In genomic region chr7:36691983-36692382, GRCh38 we compare ENCODE assay signal across 30 cellular contexts. TPM values are rescaled to one million over a fixed set of nuclear protein-coding genes. Genes with fewer than 3 reads are reported as not detected.
DNase-seq lines count a peak whose midpoint lies in the region; ATAC-seq, FAIRE-seq and TF ChIP-seq lines count a peak whose summit lies in the region.
"Had no signal": no experiment of that assay in that cellular context is flagged by ENCODE, and none has a peak within 500 bp of the region (broad histone marks: within the 10 kb centered on the region; RNA-seq: fewer than 3 reads in every experiment).

No MANE protein-coding gene starts in this region.

- no peaks in the 10 kb centered on the region; a peak in 1 of 4 replicates for H3K27me3 ChIP-seq in GM12878 (replicated peaks in 1 of 2; ENCODE audit: control insufficient read depth in 2 of 2, insufficient read depth in 2 of 2, low read length in 1 of 2)
- H3K27me3 ChIP-seq in trophoblast cell (ENCODE audit: insufficient read depth, low read length) = no peaks in the 10 kb centered on the region
- H3K27me3 ChIP-seq: dorsolateral prefrontal cortex, gastrocnemius medialis, sigmoid colon, transverse colon had no signal

- H3K9me3 ChIP-seq in GM12878 (replicated peaks; ENCODE audit: control insufficient read depth, insufficient read depth, low read length) (no peaks in the 10 kb centered on the region), trophoblast cell (ENCODE audit: insufficient read depth, low read depth, low read length) (no peaks in the 10 kb centered on the region)
- H3K9me3 ChIP-seq: Caco-2, gastrocnemius medialis, psoas muscle, sigmoid colon, transverse colon had no signal

- H3K4ac ChIP-seq in trophoblast cell (ENCODE audit: low read depth, low read length) = no peak overlapping the region

- H3K4me1 ChIP-seq in GM12878 (ENCODE audit: control insufficient read depth, insufficient read depth, low read length) (peaks cover 10% of the 10 kb centered on the region), trophoblast cell (ENCODE audit: control insufficient read depth in 1 of 2, insufficient read depth in 2 of 2, low read length in 2 of 2) (peaks cover 0 to 3% of the 10 kb centered on the region in 2 experiments)
- H3K4me1 ChIP-seq: Caco-2, gastrocnemius medialis, psoas muscle, sigmoid colon, transverse colon had no signal

- no peaks in the 10 kb centered on the region for H3K79me2 ChIP-seq in GM12878 (ENCODE audit: control insufficient read depth, insufficient read depth, low read length)
- no peaks in the 10 kb centered on the region for H3K79me2 ChIP-seq in trophoblast cell (ENCODE audit: control insufficient read depth, insufficient read depth, low read length, poor library complexity)

- H4K8ac ChIP-seq in trophoblast cell (ENCODE audit: low read depth, low read length) = no peak overlapping the region

- POLR2A ChIA-PET in GM12878 (lab: Charles Lee) = no interaction called here

- H3K4me2 ChIP-seq in GM12878 (ENCODE audit: control insufficient read depth, insufficient read depth) (no peak overlapping the region), trophoblast cell (ENCODE audit: low read length) (no peak overlapping the region)

- peak overlapping the region; percentile 25 for H3K27ac Mint-ChIP-seq in activated CD8-positive, alpha-beta memory T cell treated with anti-CD3 and anti-CD28 coated beads, Interleukin-2, amount 10 ng/mL, durations not matched to agents 7 days and 5 days
- H3K27ac Mint-ChIP-seq: B cell, WTC11 had no signal

- peak overlapping the region; percentile 32 for H3K14ac ChIP-seq in trophoblast cell (ENCODE audit: low read length)

- no peak overlapping the region for H3K9ac ChIP-seq in GM12878 (ENCODE audit: control insufficient read depth, insufficient read depth, low read length)
- no peak overlapping the region for H3K9ac ChIP-seq in trophoblast cell (ENCODE audit: low read length)

- H3K4me3 ChIP-seq in GM12878 = no peak overlapping the region
- H3K4me3 ChIP-seq in trophoblast cell (ENCODE audit: low read depth, low read length) = no peak overlapping the region
- H3K4me3 ChIP-seq: dorsolateral prefrontal cortex, gastrocnemius medialis, psoas muscle, sigmoid colon, transverse colon had no signal

- no peaks in the 10 kb centered on the region for H3K9me3 Mint-ChIP-seq in activated CD8-positive, alpha-beta memory T cell treated with anti-CD3 and anti-CD28 coated beads, Interleukin-2, amount 10 ng/mL, durations not matched to agents 7 days and 5 days (ENCODE audit: low read depth)
- H3K9me3 Mint-ChIP-seq: brain, naive B cell, WTC11 had no signal

- H2AFZ ChIP-seq in GM12878 (ENCODE audit: control insufficient read depth, low read depth, low read length) (no peak overlapping the region), trophoblast cell (ENCODE audit: insufficient read depth, low read length, poor library complexity) (no peak overlapping the region)

- TF ChIP-seq RAD21 in GM12878 (IDR thresholded peaks at IDR 0.05; ENCODE audit: insufficient read depth, low read depth, low read length) = 0 out of 2 replicates have a peak, but pooled peaks have one; percentile 0

- RAD21 ChIA-PET in GM12878 (lab: Charles Lee; ENCODE audit: unreplicated experiment) = no interaction called here

- no peak overlapping the region for H4K12ac ChIP-seq in trophoblast cell (ENCODE audit: low read depth, low read length)

- no peak for ATAC-seq in activated CD8-positive, alpha-beta memory T cell treated with anti-CD3 and anti-CD28 coated beads, Interleukin-2, amount 10 ng/mL, durations not matched to agents 7 days and 5 days
- no peak for ATAC-seq in GM12878
- ATAC-seq in GM19455 (IDR thresholded peaks at IDR 0.05; ENCODE audit: unreplicated experiment) = no peak
- ATAC-seq: gastrocnemius medialis, HCT116, psoas muscle, WTC11 had no signal

- H3K4me1 Mint-ChIP-seq in activated CD8-positive, alpha-beta memory T cell treated with anti-CD3 and anti-CD28 coated beads, Interleukin-2, amount 10 ng/mL, durations not matched to agents 7 days and 5 days = peaks cover 36% of the 10 kb centered on the region

- H3K4me3 Mint-ChIP-seq in activated CD8-positive, alpha-beta memory T cell treated with anti-CD3 and anti-CD28 coated beads, Interleukin-2, amount 10 ng/mL, durations not matched to agents 7 days and 5 days = no peak overlapping the region
- H3K4me3 Mint-ChIP-seq: B cell, brain, naive B cell, WTC11 had no signal

- no peak for TF ChIP-seq CTCF in GM12878 (IDR thresholded peaks at IDR 0.05 in 2 of 3, conservative IDR thresholded peaks at IDR 0.05 in 1 of 3; ENCODE audit: control insufficient read depth in 2 of 3, extremely low read depth in 1 of 3, insufficient read depth in 1 of 3, low read depth in 3 of 3, low read length in 3 of 3)

- in situ Hi-C loops in GM12878 (cut with MboI) = no loop called here

- CTCF ChIA-PET in activated CD8-positive, alpha-beta memory T cell treated with anti-CD3 and anti-CD28 coated beads, Interleukin-2, amount 10 ng/mL, durations not matched to agents 7 days and 5 days (lab: Charles Lee) = no interaction called here
- CTCF ChIA-PET in GM12878 (lab: Yijun Ruan, JAX) = interaction anchor here (0.9 to 1.5 kb wide), 2 partner anchors 14 to 490 kb away, joined by 3 to 6 read pairs; no protein-coding TSS in a partner anchor

- H2BK12ac ChIP-seq in trophoblast cell (ENCODE audit: low read length) = peak overlapping the region; percentile 59

- WGBS in GM12878 (ENCODE audit: insufficient coverage, insufficient replicate concordance, low lambda C conversion rate, missing lambda C conversion rate) = 43% methylated on average over 4 of the region's 4 CpGs
- no CpG with 5 or more reads among the region's 4 CpGs for WGBS in trophoblast cell (ENCODE audit: extremely low coverage, insufficient coverage, insufficient read length)

- peak; percentile 72 for FAIRE-seq in GM12891 (lab: Jason Lieb, UNC)
- no peak for FAIRE-seq in GM12878 (lab: Jason Lieb, UNC)
- FAIRE-seq: endothelial cell of umbilical vein had no signal

- H3K79me1 ChIP-seq in trophoblast cell (ENCODE audit: low read length) = peaks cover 9% of the 10 kb centered on the region

- SMC1A ChIA-PET in GM12878 (lab: Charles Lee; ENCODE audit: uncharacterized antibody, unreplicated experiment) = interaction anchor here (0.9 to 3.2 kb wide), 3 partner anchors 9 to 168 kb away, joined by 4 to 11 read pairs (median 5); no protein-coding TSS in a partner anchor

- TF ChIP-seq POLR2A in GM12891 (IDR thresholded peaks at IDR 0.05; ENCODE audit: low read depth, low read length) = no peak
- TF ChIP-seq POLR2A in GM12878 (IDR thresholded peaks at IDR 0.05; ENCODE audit: low read depth, low read length) = no peak

- no peak for TF ChIP-seq EP300 in GM12878 (IDR thresholded peaks at IDR 0.05; ENCODE audit: borderline replicate concordance in 1 of 2, control insufficient read depth in 1 of 2, low read depth in 2 of 2, low read length in 2 of 2)

- H3K23ac ChIP-seq in trophoblast cell (ENCODE audit: low read length) = no peak overlapping the region

- peak overlapping the region; percentile 65 for H4K91ac ChIP-seq in trophoblast cell (ENCODE audit: low read depth, low read length)

- no peak overlapping the region for H2BK5ac ChIP-seq in trophoblast cell (ENCODE audit: low read depth, low read length, poor library complexity)

- H2BK120ac ChIP-seq in trophoblast cell (ENCODE audit: insufficient read depth, low read length, poor library complexity) = peak overlapping the region; percentile 47

- peaks cover 23% of the 10 kb centered on the region for H3K36me3 Mint-ChIP-seq in activated CD8-positive, alpha-beta memory T cell treated with anti-CD3 and anti-CD28 coated beads, Interleukin-2, amount 10 ng/mL, durations not matched to agents 7 days and 5 days
- H3K36me3 Mint-ChIP-seq: brain, naive B cell, WTC11 had no signal

- no peak overlapping the region for H3K18ac ChIP-seq in trophoblast cell (ENCODE audit: low read length)

- no TSS peak for BruUV-seq in GM12878 (replicated peaks; lab: Mats Ljungman, UMichigan)

- no peaks in the 10 kb centered on the region for H4K20me1 ChIP-seq in GM12878 (ENCODE audit: control insufficient read depth, insufficient read depth)

- H2AK5ac ChIP-seq in trophoblast cell (ENCODE audit: low read length) = no peak overlapping the region

- no peaks in the 10 kb centered on the region for H3K27me3 Mint-ChIP-seq in activated CD8-positive, alpha-beta memory T cell treated with anti-CD3 and anti-CD28 coated beads, Interleukin-2, amount 10 ng/mL, durations not matched to agents 7 days and 5 days
- H3K27me3 Mint-ChIP-seq: B cell, brain, naive B cell had no signal

- H3K27ac ChIP-seq in GM12878 (ENCODE audit: control insufficient read depth, insufficient read depth) (no peak overlapping the region), trophoblast cell (ENCODE audit: low read depth, low read length) (no peak overlapping the region)
- H3K27ac ChIP-seq: dorsolateral prefrontal cortex, gastrocnemius medialis, psoas muscle, sigmoid colon had no signal

- no peaks in the 10 kb centered on the region for H3K36me3 ChIP-seq in GM12878 (ENCODE audit: control insufficient read depth in 2 of 2, insufficient read depth in 2 of 2, low read length in 1 of 2)
- H3K36me3 ChIP-seq in trophoblast cell (ENCODE audit: control insufficient read depth in 1 of 2, insufficient read depth in 2 of 2, low read length in 2 of 2) = no peaks in the 10 kb centered on the region
- H3K36me3 ChIP-seq: gastrocnemius medialis, sigmoid colon, transverse colon had no signal

- DNase-seq in activated CD8-positive, alpha-beta memory T cell treated with anti-CD3 and anti-CD28 coated beads, Interleukin-2, amount 10 ng/mL, durations not matched to agents 7 days and 5 days = no peak
- DNase-seq in activated CD8-positive, alpha-beta memory T cell treated with anti-CD3 and anti-CD28 coated beads, Interleukin-2, amount 50 U/mL, for 48 hours = no peak
- DNase-seq in GM12891 (ENCODE audit: insufficient read length, low spot score) (no peak), GM12878 (ENCODE audit: low read depth, low spot score) (no peak), trophoblast cell (no peak), mesenteric fat pad (ENCODE audit: low spot score) (no peak), amniotic stem cell (lab: John Stamatoyannopoulos, UW) (no peak)
- DNase-seq: ACHN; activated naive CD4-positive, alpha-beta T cell; activated T-cell treated with anti-CD3 and anti-CD28 coated beads, Interleukin-2, amount 50 U/mL, for 1 hour; Caco-2; DMS53; dorsolateral prefrontal cortex; gastrocnemius medialis; Karpas-422; midbrain; naive B cell; NCI-H1436 treated with DMSO at 0.1 percent for 48 hours; NCI-H345; psoas muscle; SIG-M5; sigmoid colon; stimulated activated CD4-positive, alpha-beta T cell treated with anti-CD3 and anti-CD28 coated beads, Interleukin-4, amount 100 ng/mL, for 1 hour; transverse colon had no signal

- intact Hi-C loops in GM12878 (cut with micrococcal nuclease; ENCODE audit: unreplicated experiment) = no loop called here

RNA-seq across cellular contexts. Expression of gene AOAH, which starts 32.3 kb away (rescaled TPM):
- 10 to 100 TPM; 44.5 to 48.8 TPM for total RNA-seq in activated CD8-positive, alpha-beta memory T cell treated with anti-CD3 and anti-CD28 coated beads, Interleukin-2, amount 10 ng/mL, durations not matched to agents 7 days and 5 days
- polyA plus RNA-seq in GM12891 (2012; ENCODE audit: low read depth, missing spikeins) = 1.0 TPM
- 7.9 and 11.0 TPM in 2 replicates for total RNA-seq in GM12878 (2013; cell fraction: nucleolus; rRNA removed)
- total RNA-seq in GM12878 (2014; rRNA removed) = 1.1 and 1.9 TPM in 2 replicates
- 2.7 and 2.9 TPM in 2 replicates for total RNA-seq in GM12878 (2014; rRNA removed; fragmentation: Illumina TruSeq; extraction: Trizol)
- 1.3 and 1.6 TPM in 2 replicates for total RNA-seq in GM12878 (2021)
- polyA plus RNA-seq in GM12878 (2011; ENCODE audit: low read depth) = 0.26 TPM
- 0.37 and 1.0 TPM in 2 replicates for polyA plus RNA-seq in GM12878 (2011; rRNA removed)
- 0.15 and 0.24 TPM in 2 replicates for polyA plus RNA-seq in GM12878 (2011; cell fraction: cytosol; rRNA removed)
- polyA plus RNA-seq in GM12878 (2011; cell fraction: nucleus; rRNA removed) = 0.76 and 0.99 TPM in 2 replicates
- polyA plus RNA-seq in GM12878 (2012) = 0.14 TPM in 2 replicates
- polyA plus RNA-seq in GM12878 (2014; fragmentation: Illumina TruSeq; extraction: Trizol) = 0.90 and 1.7 TPM in 2 replicates
- polyA plus RNA-seq in GM12878 (2014; fragmentation: Nextera tagmentation; extraction: Ambion mirVana) = 1 to 10 TPM; 2.2 to 2.8 TPM
- 0.49 and 2.0 TPM in 2 replicates for polyA plus RNA-seq in GM12878 (2014; rRNA removed)
- under 1 TPM; 0.32 to 0.70 TPM for polyA plus RNA-seq in GM12878 (2016; fragmentation: Nextera tagmentation; extraction: Ambion mirVana)
- polyA minus RNA-seq in GM12878 (2011; rRNA and poly(A)+ RNA removed) = 0.37 and 0.41 TPM in 2 replicates
- polyA minus RNA-seq in GM12878 (2011; cell fraction: cytosol; rRNA and poly(A)+ RNA removed) = not detected in 2 replicates
- 0.48 and 1.1 TPM in 2 replicates for polyA minus RNA-seq in GM12878 (2011; cell fraction: nucleus; rRNA and poly(A)+ RNA removed)
- polyA plus RNA-seq in trophoblast cell (2013) = 0.17 and 0.44 TPM in 2 replicates
- total RNA-seq in mesenteric fat pad = 9.4 TPM
- total RNA-seq: Caco-2, endothelial cell of umbilical vein had no signal
- polyA plus RNA-seq: endothelial cell of umbilical vein had no signal
